ENCODE assay signal across 22 cellular contexts in the genomic region with DNA sequence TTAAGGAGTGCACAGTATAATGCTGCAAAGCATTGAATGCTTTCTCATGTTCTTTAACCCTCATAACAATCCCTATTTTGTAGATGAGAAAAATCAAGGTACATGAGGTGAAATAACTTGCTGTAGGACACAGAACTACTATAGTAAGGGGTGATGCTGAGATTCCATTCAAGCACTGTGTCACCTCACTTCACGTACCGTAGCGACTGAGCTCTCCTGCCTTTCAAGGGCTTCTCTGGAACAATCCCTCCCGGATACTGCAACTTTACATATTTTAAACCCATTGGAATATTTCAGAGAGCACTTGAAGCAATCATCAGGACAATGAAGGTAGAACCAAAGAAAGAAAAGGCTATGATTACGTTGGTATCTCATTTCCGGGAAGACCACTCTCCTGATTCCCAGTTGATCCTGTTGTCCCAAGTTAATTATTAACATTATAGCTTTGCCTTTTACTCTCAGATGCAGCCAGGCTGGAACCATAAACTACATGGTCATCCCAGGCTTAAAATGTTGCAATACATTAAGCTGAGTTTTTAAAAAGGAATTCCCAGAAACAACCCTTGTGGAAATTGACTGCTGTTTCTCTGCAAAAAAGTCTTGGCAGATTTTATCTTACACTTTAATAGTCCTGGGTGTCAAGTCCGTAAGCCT.
DNase-seq lines count a peak whose midpoint lies in the region; ATAC-seq, FAIRE-seq and TF ChIP-seq lines count a peak whose summit lies in the region.
"Had no signal": no experiment of that assay in that cellular context is flagged by ENCODE, and none has a peak within 500 bp of the region (broad histone marks: within the 10 kb centered on the region; RNA-seq: fewer than 3 reads in every experiment).

No MANE protein-coding gene starts in this region.

- no peaks in the 10 kb centered on the region; the same call in 1 of the 2 replicates for H3K9me2 ChIP-seq in GM23338 (ENCODE audit: insufficient read depth)

- no peak for FAIRE-seq in D721Med (lab: Jason Lieb, UNC)
- FAIRE-seq: GM12892, GM18507 had no signal

- no peak for DNase-seq in GM23338 (ENCODE audit: low spot score)
- DNase-seq in NCI-H526 (lab: John Stamatoyannopoulos, UW) = peak; percentile 40 to 65
- peak; percentile 3 for DNase-seq in islet precursor cell
- DNase-seq in dedifferentiated amniotic fluid mesenchymal stem cell (ENCODE audit: extremely low spot score) = no peak
- no peak for DNase-seq in D721Med (ENCODE audit: insufficient read length, low spot score)
- DNase-seq in NCI-H1930 (lab: John Stamatoyannopoulos, UW) = no peak
- DNase-seq: CD4-positive, alpha-beta memory T cell; Karpas-422; MG63; NCI-H1048; NCI-H1436; NCI-H2029; NCI-H446 treated with DMSO at 0.1 percent for 48 hours; NCI-H748 treated with DMSO at 0.1 percent for 48 hours; OCI-M1; SHP77 had no signal

- H4K20me1 ChIP-seq in GM23338 (replicated peaks; ENCODE audit: insufficient read depth) = no peaks in the 10 kb centered on the region
- H4K20me1 ChIP-seq: BLaER1 had no signal

- no peak overlapping the region for H3K4me3 ChIP-seq in GM23338
- H3K4me3 ChIP-seq: BLaER1, MG63, SK-N-MC had no signal

- TF ChIP-seq CTCF in GM23338 (conservative IDR thresholded peaks at IDR 0.05; ENCODE audit: low read depth in 2 of 2) (no peak), nephron (IDR thresholded peaks at IDR 0.05; ENCODE audit: unreplicated experiment in 3 of 3) (no peak), D721Med (IDR thresholded peaks at IDR 0.05; ENCODE audit: insufficient read depth, missing control alignments) (no peak)

- no peak overlapping the region for H3K4me2 ChIP-seq in GM23338
- H3K4me2 ChIP-seq: BLaER1 had no signal

- peaks cover 17% of the 10 kb centered on the region for H3K4me1 ChIP-seq in GM23338 (ENCODE audit: insufficient read depth)
- H3K4me1 ChIP-seq: BLaER1 had no signal

- H3K27ac Mint-ChIP-seq in GM23338 (no peak overlapping the region), nephron (peak overlapping the region; percentile 26 to 83 (median 46))
- H3K27ac Mint-ChIP-seq: CD4-positive, alpha-beta memory T cell; IgD-negative memory B cell had no signal

- H3K27me3 ChIP-seq in GM23338 (ENCODE audit: insufficient read depth) = no peaks in the 10 kb centered on the region
- H3K27me3 ChIP-seq: BLaER1 had no signal

- H3F3A ChIP-seq in GM23338 (replicated peaks; ENCODE audit: low read depth) = no peaks in the 10 kb centered on the region

- no peak for ATAC-seq in GM23338

- 0 out of 3 replicates have a peak, but pooled peaks cover 2% of the 10 kb centered on the region for H3K9me3 Mint-ChIP-seq in GM23338
- H3K9me3 Mint-ChIP-seq in nephron = no peaks in the 10 kb centered on the region
- H3K9me3 Mint-ChIP-seq: CD4-positive, alpha-beta memory T cell; IgD-negative memory B cell had no signal

- H2AFZ ChIP-seq in GM23338 = peak overlapping the region; percentile 3

- H3K36me3 Mint-ChIP-seq in GM23338 (ENCODE audit: low read depth) (peaks cover 3% of the 10 kb centered on the region; the same call in 1 of the 3 replicates), nephron (ENCODE audit: low read depth) (no peaks in the 10 kb centered on the region)
- H3K36me3 Mint-ChIP-seq: CD4-positive, alpha-beta memory T cell; IgD-negative memory B cell had no signal

- no peaks in the 10 kb centered on the region for H3K36me3 ChIP-seq in GM23338 (ENCODE audit: insufficient read depth)
- H3K36me3 ChIP-seq: BLaER1, MG63 had no signal

- no peaks in the 10 kb centered on the region for H3K79me2 ChIP-seq in GM23338 (replicated peaks; ENCODE audit: insufficient read depth)

- H3K4me1 Mint-ChIP-seq in GM23338 = peaks cover 29% of the 10 kb centered on the region
- peaks cover 6% of the 10 kb centered on the region for H3K4me1 Mint-ChIP-seq in nephron
- H3K4me1 Mint-ChIP-seq: IgD-negative memory B cell had no signal

- no peak overlapping the region for H3K27ac ChIP-seq in GM23338 (ENCODE audit: low read depth)
- H3K27ac ChIP-seq: BLaER1, SK-N-MC had no signal

- H3K27me3 Mint-ChIP-seq in GM23338 (ENCODE audit: insufficient read depth, low read depth, poor library complexity) (peaks cover 5% of the 10 kb centered on the region), nephron (ENCODE audit: low read depth) (peaks cover 34% of the 10 kb centered on the region)
- H3K27me3 Mint-ChIP-seq: IgD-negative memory B cell had no signal

- no peak overlapping the region for H3K4me3 Mint-ChIP-seq in GM23338
- H3K4me3 Mint-ChIP-seq in nephron = no peak overlapping the region
- H3K4me3 Mint-ChIP-seq: CD4-positive, alpha-beta memory T cell; IgD-negative memory B cell had no signal

TF ChIP-seq in GM23338, 12 proteins besides CTCF, POLR2A, EP300 and RAD21 (continues in another document):
- TF ChIP-seq POLR2AphosphoS5 (IDR thresholded peaks at IDR 0.05; ENCODE audit: low read depth) (no peak), REST (IDR thresholded peaks at IDR 0.05; ENCODE audit: unreplicated experiment) (no peak), EZH2phosphoT487 (IDR thresholded peaks at IDR 0.05; ENCODE audit: unreplicated experiment) (no peak), ZNF114 (CRISPR knock-in tag; IDR thresholded peaks at IDR 0.05) (no peak), EZH2 (IDR thresholded peaks at IDR 0.05; ENCODE audit: low read depth, unreplicated experiment) (no peak), ETS1 (IDR thresholded peaks at IDR 0.05) (no peak), ZNF331 (CRISPR knock-in tag; IDR thresholded peaks at IDR 0.05; ENCODE audit: low read depth) (no peak), JUNB (IDR thresholded peaks at IDR 0.05; ENCODE audit: unreplicated experiment) (no peak), STAT1 (IDR thresholded peaks at IDR 0.05; ENCODE audit: unreplicated experiment) (no peak), NANOG (IDR thresholded peaks at IDR 0.05; ENCODE audit: borderline replicate concordance) (no peak)

Comparison
In these comparisons a context has a peak if more than half of its experiments do, and no peak if none do; other contexts are left out.
1. DNase-seq: peak in NCI-H526 (2 of 2) and islet precursor cell (single experiment); none in GM23338 (single experiment), dedifferentiated amniotic fluid mesenchymal stem cell (single experiment), D721Med (single experiment) and NCI-H1930 (0 of 2).